In the genomic region with DNA sequence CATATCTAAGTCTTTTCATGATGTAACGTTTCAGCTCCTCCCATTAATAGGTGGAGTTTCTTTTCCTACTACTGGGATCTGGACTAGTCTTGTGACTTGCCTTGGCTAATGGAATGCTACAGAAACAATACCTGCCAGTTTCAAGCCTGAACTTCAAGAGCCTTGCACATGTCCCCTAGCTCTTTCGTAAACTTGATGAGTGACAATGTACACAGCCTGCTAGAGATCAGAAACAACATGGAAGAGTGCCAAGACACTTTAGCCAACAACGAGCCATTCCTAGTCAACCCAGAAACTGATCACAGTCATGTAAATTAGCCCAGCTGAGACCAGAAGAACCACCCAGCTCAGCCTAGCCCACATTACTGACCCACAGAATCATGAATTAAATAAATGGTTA, we compare ENCODE assay signal across 26 cellular contexts. TPM values are rescaled to one million over a fixed set of nuclear protein-coding genes. Genes with fewer than 3 reads are reported as not detected.
DNase-seq lines count a peak whose midpoint lies in the region; ATAC-seq, FAIRE-seq and TF ChIP-seq lines count a peak whose summit lies in the region.
"Had no signal": no experiment of that assay in that cellular context is flagged by ENCODE, and none has a peak within 500 bp of the region (broad histone marks: within the 10 kb centered on the region; RNA-seq: fewer than 3 reads in every experiment).

No MANE protein-coding gene starts in this region.

- ATAC-seq in Right ventricle myocardium superior (ENCODE audit: poor library complexity) (peak; percentile 61), left cardiac atrium (no peak), K562 (no peak; the same call in 2 of the 3 replicates), upper lobe of right lung (peak; percentile 25)
- no peak for ATAC-seq in activated CD8-positive, alpha-beta T cell treated with anti-CD3 and anti-CD28 coated beads for 36 hours
- ATAC-seq: activated CD8-positive, alpha-beta memory T cell treated with anti-CD3 and anti-CD28 coated beads, Interleukin-2, amount 10 ng/mL, durations not matched to agents 7 days and 5 days; GM12878; natural killer cell treated with Interleukin-12 subunit alpha and Interleukin-12 subunit beta and Interleukin-15 and Interleukin-18, amount 100 ng/mL, for 72 hours; pancreas; stimulated activated effector memory CD8-positive, alpha-beta T cell treated with anti-CD3 and anti-CD28 coated beads, Interleukin-12 subunit alpha, Interleukin-12 subunit beta, amount 100 ng/mL, for 72 hours had no signal

- in situ Hi-C loops in K562 (cut with MboI) = no loop called here

- no peak overlapping the region for H3K4me3 Mint-ChIP-seq in activated CD8-positive, alpha-beta T cell treated with anti-CD3 and anti-CD28 coated beads for 36 hours
- H3K4me3 Mint-ChIP-seq: activated CD8-positive, alpha-beta memory T cell treated with anti-CD3 and anti-CD28 coated beads, Interleukin-2, amount 10 ng/mL, durations not matched to agents 7 days and 5 days; activated naive CD8-positive, alpha-beta T cell treated with anti-CD3 and anti-CD28 coated beads for 36 hours; activated T-helper 1 cell treated with anti-CD3 and anti-CD28 coated beads, Interleukin-12 subunit alpha, Interleukin-12 subunit beta, Interleukin-2, Interleukin-4 antibody, amounts not matched to agents 30 ng/mL and 10 ng/mL and 1 ng/mL, durations not matched to agents 14 hours and 24 hours and 36 hours; CD4-positive, CD25-positive, alpha-beta regulatory T cell; mesothelial cell of epicardium; natural killer cell treated with Interleukin-12 subunit alpha and Interleukin-12 subunit beta and Interleukin-15 and Interleukin-18, amount 100 ng/mL, for 72 hours; stimulated activated effector memory CD8-positive, alpha-beta T cell treated with anti-CD3 and anti-CD28 coated beads, Interleukin-12 subunit alpha, Interleukin-12 subunit beta, amount 100 ng/mL, for 72 hours had no signal

- H3K27ac ChIP-seq in K562 (ENCODE audit: extremely low read depth, low read depth, low read length) = no peak overlapping the region
- no peak overlapping the region for H3K27ac ChIP-seq in upper lobe of right lung
- H3K27ac ChIP-seq: esophagus squamous epithelium, pancreas, sigmoid colon, testis had no signal

- H3K4me1 ChIP-seq in K562 (replicated peaks in 1 of 2; ENCODE audit: control insufficient read depth in 2 of 2, insufficient read depth in 2 of 2, low read length in 2 of 2) (no peaks in the 10 kb centered on the region), upper lobe of right lung (no peaks in the 10 kb centered on the region)
- H3K4me1 ChIP-seq: esophagus squamous epithelium, pancreas, sigmoid colon, testis had no signal

- no peaks in the 10 kb centered on the region for H3K9me3 ChIP-seq in K562 (replicated peaks; ENCODE audit: control insufficient read depth, insufficient read depth, low read depth, low read length)
- H3K9me3 ChIP-seq in upper lobe of right lung = no peaks in the 10 kb centered on the region
- H3K9me3 ChIP-seq: esophagus squamous epithelium, pancreas, sigmoid colon, testis had no signal

- TF ChIP-seq RAD21 in K562 (CRISPR knock-in tag; conservative IDR thresholded peaks at IDR 0.05 in 1 of 2, IDR thresholded peaks at IDR 0.05 in 1 of 2) = no peak

- no peaks in the 10 kb centered on the region for H3K4me1 Mint-ChIP-seq in activated CD8-positive, alpha-beta T cell treated with anti-CD3 and anti-CD28 coated beads for 36 hours (ENCODE audit: low read depth)
- H3K4me1 Mint-ChIP-seq: activated CD8-positive, alpha-beta memory T cell treated with anti-CD3 and anti-CD28 coated beads, Interleukin-2, amount 10 ng/mL, durations not matched to agents 7 days and 5 days; activated naive CD8-positive, alpha-beta T cell treated with anti-CD3 and anti-CD28 coated beads for 36 hours; CD4-positive, CD25-positive, alpha-beta regulatory T cell; mesothelial cell of epicardium; stimulated activated effector memory CD8-positive, alpha-beta T cell treated with anti-CD3 and anti-CD28 coated beads, Interleukin-12 subunit alpha, Interleukin-12 subunit beta, amount 100 ng/mL, for 72 hours had no signal

- CTCF ChIA-PET in K562 (lab: Yijun Ruan, JAX; ENCODE audit: low intra/inter-chr PET ratio) = no interaction called here
- CTCF ChIA-PET in activated CD8-positive, alpha-beta T cell treated with anti-CD3 and anti-CD28 coated beads for 36 hours (lab: Charles Lee) = interaction anchor here (0.8 kb wide), 1 partner anchor 8 kb away, joined by 3 read pairs; no protein-coding TSS in a partner anchor

- H3K4me2 ChIP-seq in K562 (ENCODE audit: insufficient read depth, low read length) = peak overlapping the region; percentile 8; the same call in 1 of the 2 replicates

- no peak for TF ChIP-seq EP300 in K562 (IDR thresholded peaks at IDR 0.05; ENCODE audit: low read length)

- no peak for TF ChIP-seq POLR2A in K562 (conservative IDR thresholded peaks at IDR 0.05)

- POLR2A ChIA-PET in K562 (lab: Yijun Ruan, JAX) = interaction anchor here (0.6 kb wide), 1 partner anchor 9 kb away, joined by 5 read pairs; no protein-coding TSS in a partner anchor
- POLR2A ChIA-PET in activated CD8-positive, alpha-beta T cell treated with anti-CD3 and anti-CD28 coated beads for 36 hours (lab: Charles Lee) = no interaction called here

- no peaks in the 10 kb centered on the region for H3K36me3 ChIP-seq in K562 (ENCODE audit: control insufficient read depth, insufficient read depth, low read length)
- H3K36me3 ChIP-seq in upper lobe of right lung = no peaks in the 10 kb centered on the region
- H3K36me3 ChIP-seq: esophagus squamous epithelium, pancreas, sigmoid colon had no signal

- FAIRE-seq in K562 (lab: Jason Lieb, UNC) = no peak
- FAIRE-seq: GM12878, TTC549 had no signal

- no peak overlapping the region for H3K27ac Mint-ChIP-seq in activated CD8-positive, alpha-beta T cell treated with anti-CD3 and anti-CD28 coated beads for 36 hours
- H3K27ac Mint-ChIP-seq: activated CD8-positive, alpha-beta memory T cell treated with anti-CD3 and anti-CD28 coated beads, Interleukin-2, amount 10 ng/mL, durations not matched to agents 7 days and 5 days; activated naive CD8-positive, alpha-beta T cell treated with anti-CD3 and anti-CD28 coated beads for 36 hours; activated T-helper 1 cell treated with anti-CD3 and anti-CD28 coated beads, Interleukin-12 subunit alpha, Interleukin-12 subunit beta, Interleukin-2, Interleukin-4 antibody, amounts not matched to agents 30 ng/mL and 10 ng/mL and 1 ng/mL, durations not matched to agents 14 hours and 24 hours and 36 hours; CD4-positive, CD25-positive, alpha-beta regulatory T cell; mesothelial cell of epicardium; natural killer cell treated with Interleukin-12 subunit alpha and Interleukin-12 subunit beta and Interleukin-15 and Interleukin-18, amount 100 ng/mL, for 72 hours; stimulated activated effector memory CD8-positive, alpha-beta T cell treated with anti-CD3 and anti-CD28 coated beads, Interleukin-12 subunit alpha, Interleukin-12 subunit beta, amount 100 ng/mL, for 72 hours had no signal

- intact Hi-C loops in Right ventricle myocardium superior (cut with DNase I) (no loop called here), left cardiac atrium (cut with DNase I) (no loop called here), K562 (cut with micrococcal nuclease) (no loop called here), upper lobe of right lung (cut with DNase I) (no loop called here)
- intact Hi-C loops in activated CD8-positive, alpha-beta T cell treated with anti-CD3 and anti-CD28 coated beads for 36 hours (cut with micrococcal nuclease) = no loop called here

- peaks cover 1% of the 10 kb centered on the region for H3K27me3 Mint-ChIP-seq in activated CD8-positive, alpha-beta T cell treated with anti-CD3 and anti-CD28 coated beads for 36 hours
- H3K27me3 Mint-ChIP-seq: activated naive CD8-positive, alpha-beta T cell treated with anti-CD3 and anti-CD28 coated beads for 36 hours; natural killer cell treated with Interleukin-12 subunit alpha and Interleukin-12 subunit beta and Interleukin-15 and Interleukin-18, amount 100 ng/mL, for 72 hours had no signal

- WGBS in K562 (ENCODE audit: insufficient coverage, low coverage, missing lambda C conversion rate) = 0% methylated on average over 3 of the region's 3 CpGs

- no TSS peak for BruUV-seq in K562 (replicated peaks; lab: Mats Ljungman, UMichigan)

- H3K9ac ChIP-seq in K562 (ENCODE audit: insufficient read depth in 1 of 2, low read depth in 2 of 2, low read length in 2 of 2) = no peak overlapping the region

- H3K4me3 ChIP-seq in K562 (no peak overlapping the region), upper lobe of right lung (no peak overlapping the region)
- H3K4me3 ChIP-seq: esophagus squamous epithelium, GM12878, pancreas, sigmoid colon, testis had no signal

- no peaks in the 10 kb centered on the region for H3K79me2 ChIP-seq in K562 (ENCODE audit: control insufficient read depth, insufficient read depth, low read length)

- H3K9me1 ChIP-seq in K562 (ENCODE audit: control insufficient read depth, insufficient read depth, low read length) = no peaks in the 10 kb centered on the region

- H3K9me3 Mint-ChIP-seq in activated CD8-positive, alpha-beta T cell treated with anti-CD3 and anti-CD28 coated beads for 36 hours = no peaks in the 10 kb centered on the region
- H3K9me3 Mint-ChIP-seq: activated naive CD8-positive, alpha-beta T cell treated with anti-CD3 and anti-CD28 coated beads for 36 hours; activated T-helper 1 cell treated with anti-CD3 and anti-CD28 coated beads, Interleukin-12 subunit alpha, Interleukin-12 subunit beta, Interleukin-2, Interleukin-4 antibody, amounts not matched to agents 30 ng/mL and 10 ng/mL and 1 ng/mL, durations not matched to agents 14 hours and 24 hours and 36 hours; natural killer cell treated with Interleukin-12 subunit alpha and Interleukin-12 subunit beta and Interleukin-15 and Interleukin-18, amount 100 ng/mL, for 72 hours; stimulated activated effector memory CD8-positive, alpha-beta T cell treated with anti-CD3 and anti-CD28 coated beads, Interleukin-12 subunit alpha, Interleukin-12 subunit beta, amount 100 ng/mL, for 72 hours had no signal

- TF ChIP-seq CTCF in K562 (IDR thresholded peaks at IDR 0.05 in 2 of 3, conservative IDR thresholded peaks at IDR 0.05 in 1 of 3; ENCODE audit: insufficient read depth in 2 of 3, low read depth in 1 of 3, low read length in 3 of 3) (no peak), upper lobe of right lung (IDR thresholded peaks at IDR 0.05) (no peak)
- TF ChIP-seq CTCF in activated CD8-positive, alpha-beta T cell treated with anti-CD3 and anti-CD28 coated beads for 36 hours (IDR thresholded peaks at IDR 0.05) = no peak

- no peaks in the 10 kb centered on the region for H3K36me3 Mint-ChIP-seq in activated CD8-positive, alpha-beta T cell treated with anti-CD3 and anti-CD28 coated beads for 36 hours (ENCODE audit: low read depth)
- H3K36me3 Mint-ChIP-seq: activated CD8-positive, alpha-beta memory T cell treated with anti-CD3 and anti-CD28 coated beads, Interleukin-2, amount 10 ng/mL, durations not matched to agents 7 days and 5 days; activated naive CD8-positive, alpha-beta T cell treated with anti-CD3 and anti-CD28 coated beads for 36 hours; CD4-positive, CD25-positive, alpha-beta regulatory T cell; mesothelial cell of epicardium; natural killer cell treated with Interleukin-12 subunit alpha and Interleukin-12 subunit beta and Interleukin-15 and Interleukin-18, amount 100 ng/mL, for 72 hours; stimulated activated effector memory CD8-positive, alpha-beta T cell treated with anti-CD3 and anti-CD28 coated beads, Interleukin-12 subunit alpha, Interleukin-12 subunit beta, amount 100 ng/mL, for 72 hours had no signal

- peaks cover 4 to 11% of the 10 kb centered on the region in 2 experiments; a peak in 3 of 5 replicates for H3K27me3 ChIP-seq in K562 (ENCODE audit: control insufficient read depth in 2 of 2, insufficient read depth in 2 of 2, low read length in 2 of 2)
- H3K27me3 ChIP-seq in upper lobe of right lung = no peaks in the 10 kb centered on the region
- H3K27me3 ChIP-seq: esophagus squamous epithelium, pancreas, sigmoid colon, testis had no signal

- H2AFZ ChIP-seq in K562 (ENCODE audit: low read depth, low read length) = no peak overlapping the region

- no peaks in the 10 kb centered on the region for H4K20me1 ChIP-seq in K562 (replicated peaks; ENCODE audit: control insufficient read depth, insufficient read depth, low read length)

- no peak for DNase-seq in Right ventricle myocardium superior
- no peak for DNase-seq in left cardiac atrium
- peak; percentile 63 for DNase-seq in NCI-H2029 treated with DMSO at 0.1 percent for 48 hours (lab: John Stamatoyannopoulos, UW)
- DNase-seq in K562 (ENCODE audit: extremely low read depth in 1 of 4, low spot score in 3 of 4) = peak in 1 of 4 experiments; percentile 5
- DNase-seq in upper lobe of right lung = no peak
- DNase-seq in DMS153 treated with DMSO at 0.1 percent for 48 hours (lab: John Stamatoyannopoulos, UW; ENCODE audit: unreplicated experiment) = no peak
- DNase-seq in pons (ENCODE audit: low spot score) = no peak
- DNase-seq in activated CD8-positive, alpha-beta T cell treated with anti-CD3 and anti-CD28 coated beads for 36 hours = no peak
- DNase-seq: activated CD4-positive, alpha-beta T cell treated with anti-CD3 and anti-CD28 coated beads for 48 hours; activated CD8-positive, alpha-beta memory T cell treated with anti-CD3 and anti-CD28 coated beads, Interleukin-2, amount 10 ng/mL, durations not matched to agents 7 days and 5 days; activated naive CD8-positive, alpha-beta T cell treated with anti-CD3 and anti-CD28 coated beads for 36 hours; CD4-positive, CD25-positive, alpha-beta regulatory T cell; effector memory CD4-positive, alpha-beta T cell; esophagus squamous epithelium; GF-D8; Karpas-422; NCI-H1417 treated with DMSO at 0.1 percent for 48 hours; pancreas; sigmoid colon; testis had no signal

RNA-seq across cellular contexts. Expression of a gene that starts 24.8 kb away (rescaled TPM):
- total RNA-seq in Right ventricle myocardium superior (16.9 TPM), left cardiac atrium (10 to 100 TPM; 12.3 to 14.1 TPM), K562 (2014; rRNA removed) (0.37 and 0.64 TPM in 2 replicates), K562 (2014; rRNA removed; fragmentation: Illumina TruSeq; extraction: Trizol) (0.48 and 0.76 TPM in 2 replicates), K562 (2015; rRNA removed; fragmentation: Illumina TruSeq; extraction: Trizol) (0.58 and 0.79 TPM in 2 replicates), K562 (2021) (0.47 and 0.49 TPM in 2 replicates), upper lobe of right lung (13.2 TPM)
- total RNA-seq in K562 (2011; cell fraction: chromatin; rRNA removed; ENCODE audit: low replicate concordance) = 0.14 and 0.53 TPM in 2 replicates
- total RNA-seq in K562 (2011; cell fraction: nucleolus; rRNA removed) = not detected in 2 replicates
- 0.15 and 1.6 TPM in 2 replicates for total RNA-seq in K562 (2011; cell fraction: nucleoplasm; rRNA removed)
- polyA plus RNA-seq in K562 (2011; rRNA removed) (0.52 and 0.72 TPM in 2 replicates), K562 (2014; fragmentation: Illumina TruSeq; extraction: Trizol) (0.28 and 0.51 TPM in 2 replicates), K562 (2014; fragmentation: Nextera tagmentation; extraction: Ambion mirVana) (under 1 TPM; 0.28 to 0.34 TPM), K562 (2014; rRNA removed) (0.19 and 0.32 TPM in 2 replicates)
- 0.16 and 0.47 TPM in 2 replicates for polyA plus RNA-seq in K562 (2011; cell fraction: cytosol; rRNA removed)
- polyA plus RNA-seq in K562 (2011; cell fraction: nucleus; rRNA removed) = 0.10 and 0.18 TPM in 2 replicates
- 0.49 and 1.3 TPM in 2 replicates for polyA plus RNA-seq in K562 (2012)
- 0.28 and 0.93 TPM in 2 replicates for polyA minus RNA-seq in K562 (2011; rRNA and poly(A)+ RNA removed)
- 0.46 TPM in 1 of 2 replicates, not detected in the other for polyA minus RNA-seq in K562 (2011; cell fraction: cytosol; rRNA and poly(A)+ RNA removed)
- polyA minus RNA-seq in K562 (2011; cell fraction: nucleus; rRNA and poly(A)+ RNA removed) = 0.13 and 0.44 TPM in 2 replicates
- 10 to 100 TPM; 32.8 to 33.9 TPM for total RNA-seq in activated CD8-positive, alpha-beta T cell treated with anti-CD3 and anti-CD28 coated beads for 36 hours

Comparison
In these comparisons a context has a peak if more than half of its experiments do, and no peak if none do; other contexts are left out.
1. ATAC-seq: peak in Right ventricle myocardium superior (single experiment) and upper lobe of right lung (single experiment); none in left cardiac atrium (0 of 2), K562 (single experiment) and activated CD8-positive, alpha-beta T cell treated with anti-CD3 and anti-CD28 coated beads for 36 hours (single experiment).